In the genomic region with DNA sequence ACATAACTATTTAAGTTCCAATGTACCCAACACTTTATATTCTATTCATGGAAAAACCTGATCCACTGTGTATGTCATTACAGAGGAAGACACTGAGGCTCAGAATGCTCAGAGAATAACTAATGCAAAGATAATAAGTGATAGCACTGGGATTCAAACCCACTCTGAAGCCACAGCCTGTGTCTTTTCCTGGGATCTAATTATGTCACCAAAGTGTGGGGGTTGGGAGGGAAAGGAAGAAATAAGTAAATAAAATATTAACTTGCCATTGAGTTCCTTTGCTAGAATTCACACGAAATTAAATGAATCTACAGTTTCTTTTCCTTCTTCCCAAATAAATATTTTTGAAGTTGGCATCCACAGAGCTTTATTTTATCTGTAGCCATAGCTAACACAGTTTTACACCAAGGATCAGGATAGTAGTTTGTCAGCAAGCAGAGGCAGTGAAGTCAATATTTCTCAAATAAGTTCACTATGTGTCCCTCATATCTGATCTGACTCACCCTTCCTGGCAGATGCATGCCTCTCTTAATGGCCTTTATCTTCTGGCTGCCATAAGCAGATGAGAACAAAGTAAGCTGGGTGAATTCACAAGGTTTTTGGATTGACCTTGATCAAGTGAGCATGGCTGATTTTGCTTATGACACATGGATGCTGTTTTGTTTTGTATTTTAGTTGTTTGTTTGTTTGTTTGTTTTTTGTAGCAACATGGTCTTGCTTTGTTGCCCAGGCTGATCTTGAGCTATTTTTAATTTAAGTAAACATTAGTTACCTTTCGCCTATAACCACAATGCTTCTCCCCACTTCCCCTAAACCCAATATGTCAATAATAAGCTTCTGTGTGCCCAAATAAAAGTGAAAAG, we compare ENCODE assay signal across 8 cellular contexts. TPM values are rescaled to one million over a fixed set of nuclear protein-coding genes. Genes with fewer than 3 reads are reported as not detected.
DNase-seq lines count a peak whose midpoint lies in the region; ATAC-seq and TF ChIP-seq lines count a peak whose summit lies in the region.

No MANE protein-coding gene starts in this region.

- H3K27me3 ChIP-seq in BE2C (no peaks in the 10 kb centered on the region), mammary epithelial cell (ENCODE audit: insufficient read depth, low read length) (no peaks in the 10 kb centered on the region), esophagus squamous epithelium (no peaks in the 10 kb centered on the region)

- DNase-seq in BE2C (peak; percentile 85), mammary epithelial cell (peak; percentile 44), activated gamma-delta T cell (lab: John Stamatoyannopoulos, UW) (no peak), esophagus squamous epithelium (lab: John Stamatoyannopoulos, UW) (no peak)
- DNase-seq in stimulated activated CD4-positive, alpha-beta T cell treated with anti-CD3 and anti-CD28 coated beads, Interleukin-4, amount 100 ng/mL, for 1 hour = no peak

- H3K9ac ChIP-seq in mammary epithelial cell (ENCODE audit: insufficient read depth, low read length) = no peak overlapping the region

- TF ChIP-seq POLR2A in esophagus squamous epithelium (IDR thresholded peaks at IDR 0.05) = no peak

- H3K9me3 ChIP-seq in BE2C (no peaks in the 10 kb centered on the region), mammary epithelial cell (replicated peaks; ENCODE audit: insufficient read depth, low read length) (no peaks in the 10 kb centered on the region), esophagus squamous epithelium (no peaks in the 10 kb centered on the region)

- H2AFZ ChIP-seq in mammary epithelial cell (ENCODE audit: low read depth, low read length) = no peak overlapping the region

- peak; percentile 50 for ATAC-seq in GM19452 (IDR thresholded peaks at IDR 0.05; ENCODE audit: unreplicated experiment)
- ATAC-seq in HG03442 (IDR thresholded peaks at IDR 0.05; ENCODE audit: unreplicated experiment) = peak; percentile 36
- ATAC-seq in activated CD4-positive, CD25-positive, alpha-beta regulatory T cell treated with anti-CD3 and anti-CD28 coated beads, Interleukin-2, amount 50 U/mL, for 24 hours = no peak

- WGBS in mammary epithelial cell (ENCODE audit: low coverage, missing lambda C conversion rate) = 96% methylated on average over 2 of the region's 2 CpGs
- 57 to 59% methylated on average over 2 of the region's 2 CpGs for WGBS in esophagus squamous epithelium, 2 donors

- H3K4me3 ChIP-seq in BE2C (ENCODE audit: low read depth, low read length) (peak overlapping the region; percentile 30), mammary epithelial cell (replicated peaks in 1 of 3; ENCODE audit: insufficient read depth in 1 of 3, low read depth in 2 of 3, low read length in 3 of 3) (no peak overlapping the region), esophagus squamous epithelium (no peak overlapping the region)

- no peak overlapping the region for H3K4me2 ChIP-seq in mammary epithelial cell (ENCODE audit: insufficient read depth, low read depth, low read length)

- dilution Hi-C loops in mammary epithelial cell (cut with HindIII; ENCODE audit: low sequenced_read_pairs) = no loop called here

- H3K27ac ChIP-seq in mammary epithelial cell (ENCODE audit: insufficient read depth, low read depth, low read length) (no peak overlapping the region), esophagus squamous epithelium (no peak overlapping the region)

- CTCF ChIA-PET in mammary epithelial cell (lab: Charles Lee; ENCODE audit: low non-redundant PET) = no interaction called here

- H3K4me1 ChIP-seq in BE2C = peaks cover 52% of the 10 kb centered on the region
- peaks cover 19% of the 10 kb centered on the region for H3K4me1 ChIP-seq in mammary epithelial cell (ENCODE audit: insufficient read depth, low read length)
- H3K4me1 ChIP-seq in esophagus squamous epithelium = peaks cover 0 to 46% (median 6%) of the 10 kb centered on the region in 3 donors

- no peak for TF ChIP-seq CTCF in BE2C (IDR thresholded peaks at IDR 0.05; ENCODE audit: low read depth, low read length)
- no peak for TF ChIP-seq CTCF in mammary epithelial cell (conservative IDR thresholded peaks at IDR 0.05 in 1 of 2, IDR thresholded peaks at IDR 0.05 in 1 of 2; ENCODE audit: extremely low read depth in 1 of 2, insufficient read depth in 1 of 2, low read depth in 1 of 2, low read length in 2 of 2)
- TF ChIP-seq CTCF in esophagus squamous epithelium (IDR thresholded peaks at IDR 0.05) = no peak

- H3K36me3 ChIP-seq in BE2C = peaks cover 26% of the 10 kb centered on the region
- H3K36me3 ChIP-seq in mammary epithelial cell (ENCODE audit: insufficient read depth, low read length) = no peaks in the 10 kb centered on the region
- H3K36me3 ChIP-seq in esophagus squamous epithelium = no peaks in the 10 kb centered on the region

- intact Hi-C loops in mammary epithelial cell (cut with micrococcal nuclease) = no loop called here
- intact Hi-C loops in esophagus squamous epithelium (cut with DNase I) = no loop called here

- BruUV-seq in mammary epithelial cell (replicated peaks; lab: Mats Ljungman, UMichigan) = no TSS peak

- no peaks in the 10 kb centered on the region for H4K20me1 ChIP-seq in mammary epithelial cell (ENCODE audit: insufficient read depth, low read length)

- peaks cover 31% of the 10 kb centered on the region for H3K79me2 ChIP-seq in mammary epithelial cell (ENCODE audit: insufficient read depth, low read length)

- in situ Hi-C loops in mammary epithelial cell (cut with MboI; ENCODE audit: low sequenced_read_pairs in 2 of 2) = loop anchor here in 1 of 2 donors (10.0 kb wide), 1 partner anchor 94 kb away; no protein-coding TSS in a partner anchor

RNA-seq across cellular contexts. Expression of a gene that starts 6.3 kb away (rescaled TPM):
- polyA plus RNA-seq in BE2C (2012; ENCODE audit: insufficient read depth, insufficient read length, low read depth) = 32.0 TPM
- 1 to 10 TPM; 6.0 to 7.1 TPM for total RNA-seq in mammary epithelial cell
- 1.1 TPM for polyA plus RNA-seq in mammary epithelial cell
- polyA minus RNA-seq in mammary epithelial cell = 8.5 TPM
- 10 to 100 TPM; 16.9 to 50.5 (median 38.4) TPM for total RNA-seq in esophagus squamous epithelium

Comparison
In these comparisons a context has a peak if more than half of its experiments do, and no peak if none do; other contexts are left out.
1. DNase-seq: peak in BE2C (single experiment) and mammary epithelial cell (single experiment); none in stimulated activated CD4-positive, alpha-beta T cell treated with anti-CD3 and anti-CD28 coated beads, Interleukin-4, amount 100 ng/mL, for 1 hour (single experiment), activated gamma-delta T cell (single experiment) and esophagus squamous epithelium (single experiment).
2. ATAC-seq: peak in GM19452 (single experiment) and HG03442 (single experiment); none in activated CD4-positive, CD25-positive, alpha-beta regulatory T cell treated with anti-CD3 and anti-CD28 coated beads, Interleukin-2, amount 50 U/mL, for 24 hours (0 of 2).